ENCODE assay signal across 33 cellular contexts in genomic region chr4:159319027-159319426, GRCh38.
"Had no signal": no experiment of that assay in that cellular context is flagged by ENCODE, and none has a peak within 500 bp of the region (broad histone marks: within the 10 kb centered on the region; RNA-seq: fewer than 3 reads in every experiment).

No MANE protein-coding gene starts in this region.

- H3K27me3 Mint-ChIP-seq: activated CD4-positive, alpha-beta T cell treated with anti-CD3 and anti-CD28 coated beads, Interleukin-2, amount 10 ng/mL, durations not matched to agents 24 days and 14 days; activated CD8-positive, alpha-beta T cell treated with anti-CD3 and anti-CD28 coated beads for 36 hours; activated naive CD8-positive, alpha-beta T cell treated with anti-CD3 and anti-CD28 coated beads for 36 hours; activated T-helper 17 cell treated with anti-CD3 and anti-CD28 coated beads, Interleukin-2, amount 50 U/mL, for 72 hours had no signal

- H3K27ac Mint-ChIP-seq: activated CD4-positive, alpha-beta T cell treated with anti-CD3 and anti-CD28 coated beads, Interleukin-2, amount 10 ng/mL, durations not matched to agents 24 days and 14 days; activated CD8-positive, alpha-beta T cell treated with anti-CD3 and anti-CD28 coated beads for 36 hours; activated naive CD8-positive, alpha-beta T cell treated with anti-CD3 and anti-CD28 coated beads for 36 hours; activated T-helper 17 cell treated with anti-CD3 and anti-CD28 coated beads, Interleukin-2, amount 50 U/mL, for 72 hours had no signal

- H3K4me1 Mint-ChIP-seq: activated CD4-positive, alpha-beta T cell treated with anti-CD3 and anti-CD28 coated beads, Interleukin-2, amount 10 ng/mL, durations not matched to agents 24 days and 14 days; activated naive CD8-positive, alpha-beta T cell treated with anti-CD3 and anti-CD28 coated beads for 36 hours; activated T-helper 17 cell treated with anti-CD3 and anti-CD28 coated beads, Interleukin-2, amount 50 U/mL, for 72 hours had no signal

- H3K36me3 ChIP-seq: breast epithelium had no signal

- H3K4me2 ChIP-seq: PC-9 had no signal

- H3K27me3 ChIP-seq: body of pancreas, breast epithelium, MG63 had no signal

- H3K4me1 ChIP-seq: body of pancreas, breast epithelium had no signal

- H3K9me3 Mint-ChIP-seq: activated CD8-positive, alpha-beta T cell treated with anti-CD3 and anti-CD28 coated beads for 36 hours; activated naive CD8-positive, alpha-beta T cell treated with anti-CD3 and anti-CD28 coated beads for 36 hours; activated T-cell treated with anti-CD3 and anti-CD28 coated beads, Interleukin-2, amount 50 U/mL, for 72 hours; activated T-helper 17 cell treated with anti-CD3 and anti-CD28 coated beads, Interleukin-2, amount 50 U/mL, for 72 hours had no signal

- H3K4me3 Mint-ChIP-seq: activated CD4-positive, alpha-beta T cell treated with anti-CD3 and anti-CD28 coated beads, Interleukin-2, amount 10 ng/mL, durations not matched to agents 24 days and 14 days; activated CD8-positive, alpha-beta T cell treated with anti-CD3 and anti-CD28 coated beads for 36 hours; activated naive CD8-positive, alpha-beta T cell treated with anti-CD3 and anti-CD28 coated beads for 36 hours; activated T-cell treated with anti-CD3 and anti-CD28 coated beads, Interleukin-2, amount 50 U/mL, for 72 hours; activated T-helper 17 cell treated with anti-CD3 and anti-CD28 coated beads, Interleukin-2, amount 50 U/mL, for 72 hours had no signal

- ATAC-seq: activated CD8-positive, alpha-beta T cell treated with anti-CD3 and anti-CD28 coated beads for 36 hours; activated T-cell treated with anti-CD3 and anti-CD28 coated beads, Interleukin-2, amount 50 U/mL, for 72 hours; activated T-helper 17 cell treated with anti-CD3 and anti-CD28 coated beads, Interleukin-2, amount 50 U/mL, for 72 hours; body of pancreas had no signal

- H3K9me3 ChIP-seq: body of pancreas, breast epithelium, MG63 had no signal

- H3K4me3 ChIP-seq: body of pancreas, breast epithelium, MG63, PC-9, SK-N-MC had no signal

- H3K27ac ChIP-seq: body of pancreas, breast epithelium, PC-9, RWPE1, SK-N-MC, WERI-Rb-1 had no signal

- DNase-seq: activated CD4-positive, alpha-beta T cell treated with anti-CD3 and anti-CD28 coated beads, Interleukin-2, amount 10 ng/mL, durations not matched to agents 24 days and 14 days; activated CD4-positive, alpha-beta T cell treated with anti-CD3 and anti-CD28 coated beads, Interleukin-2, amount 50 U/mL, for 4 hours; activated CD8-positive, alpha-beta T cell treated with anti-CD3 and anti-CD28 coated beads for 36 hours; activated effector memory CD4-positive, alpha-beta T cell treated with anti-CD3 and anti-CD28 coated beads, Interleukin-2, amount 50 U/mL, for 16 hours; activated naive CD4-positive, alpha-beta T cell; activated naive CD4-positive, alpha-beta T cell treated with anti-CD3 and anti-CD28 coated beads, Interleukin-2, amount 50 U/mL, for 16 hours; activated naive CD8-positive, alpha-beta T cell treated with anti-CD3 and anti-CD28 coated beads for 36 hours; activated T-cell treated with anti-CD3 and anti-CD28 coated beads, Interleukin-2, amount 50 U/mL, for 1 hour; activated T-cell treated with anti-CD3 and anti-CD28 coated beads, Interleukin-2, amount 50 U/mL, for 72 hours; amniotic stem cell; body of pancreas; caudate nucleus; Kasumi-1; KG1; MG63; NCI-H1048; NCI-H1105 treated with DMSO at 0.1 percent for 48 hours; NCI-H1436; NCI-H1694; NCI-H1930; NCI-H2081 treated with DMSO at 0.1 percent for 48 hours; NCI-H226; NCI-H446 treated with DMSO at 0.1 percent for 48 hours; NCI-H524; NK-92 treated with Interleukin-12 subunit alpha and Interleukin-12 subunit beta, amount 100 ng/mL, for 24 hours; PC-9; Right ventricle myocardium superior; T1000; WERI-Rb-1 had no signal
